In genomic region chr2:227106845-227107759, GRCh38 we compare ENCODE assay signal across 8 cellular contexts. TPM values are rescaled to one million over a fixed set of nuclear protein-coding genes. Genes with fewer than 3 reads are reported as not detected.
DNase-seq lines count a peak whose midpoint lies in the region; ATAC-seq and TF ChIP-seq lines count a peak whose summit lies in the region.

No MANE protein-coding gene starts in this region.

- DNase-seq in stimulated activated CD4-positive, alpha-beta T cell treated with anti-CD3 and anti-CD28 coated beads, Interleukin-12 subunit alpha, Interleukin-12 subunit beta, amount 100 ng/mL, for 4 hours, result peak; percentile 11
- no peak for DNase-seq in stimulated activated CD4-positive, alpha-beta T cell treated with anti-CD3 and anti-CD28 coated beads, Interleukin-4, amount 100 ng/mL, for 4 hours
- DNase-seq in NCI-H345 treated with DMSO at 0.1 percent for 48 hours (lab: John Stamatoyannopoulos, UW; ENCODE audit: unreplicated experiment), result peak; percentile 14
- peak; percentile 15 to 16 for DNase-seq in activated CD4-positive, alpha-beta T cell treated with anti-CD3 and anti-CD28 coated beads, Interleukin-2, amount 50 U/mL, for 4 hours
- DNase-seq in fibroblast of villous mesenchyme (ENCODE audit: low read depth), result peak; percentile 76
- DNase-seq in osteocyte (ENCODE audit: extremely low spot score, unreplicated experiment), result peak; percentile 80
- no peak for DNase-seq in T-helper 2 cell treated with Interferon-gamma antibody and Interleukin-4, amounts not matched to agents 5 μg/mL and 100 μg/mL, for 36 hours (ENCODE audit: low spot score)

- H3K9me3 Mint-ChIP-seq in osteocyte (ENCODE audit: unreplicated experiment), result no peaks in the 10 kb centered on the region
- no peaks in the 10 kb centered on the region for H3K9me3 Mint-ChIP-seq in T-helper 2 cell treated with Interferon-gamma antibody and Interleukin-4, amounts not matched to agents 5 μg/mL and 100 μg/mL, for 36 hours

- ATAC-seq in HG02973 (IDR thresholded peaks at IDR 0.05; ENCODE audit: unreplicated experiment), result peak; percentile 74

- H3K4me1 Mint-ChIP-seq in osteocyte (ENCODE audit: unreplicated experiment), result no peaks in the 10 kb centered on the region
- no peaks in the 10 kb centered on the region for H3K4me1 Mint-ChIP-seq in T-helper 2 cell treated with Interferon-gamma antibody and Interleukin-4, amounts not matched to agents 5 μg/mL and 100 μg/mL, for 36 hours (ENCODE audit: low read depth)

- H3K4me3 Mint-ChIP-seq in osteocyte (ENCODE audit: unreplicated experiment), result no peak overlapping the region
- H3K4me3 Mint-ChIP-seq in T-helper 2 cell treated with Interferon-gamma antibody and Interleukin-4, amounts not matched to agents 5 μg/mL and 100 μg/mL, for 36 hours, result no peak overlapping the region

- TF ChIP-seq CTCF in fibroblast of villous mesenchyme (IDR thresholded peaks at IDR 0.05; ENCODE audit: insufficient read depth, low read depth, low read length) (peak; percentile 90), osteocyte (IDR thresholded peaks at IDR 0.05) (peak; percentile 86)

- no peaks in the 10 kb centered on the region for H3K36me3 Mint-ChIP-seq in osteocyte (ENCODE audit: unreplicated experiment)
- no peaks in the 10 kb centered on the region for H3K36me3 Mint-ChIP-seq in T-helper 2 cell treated with Interferon-gamma antibody and Interleukin-4, amounts not matched to agents 5 μg/mL and 100 μg/mL, for 36 hours (ENCODE audit: low read depth)

- H3K27ac Mint-ChIP-seq in osteocyte (ENCODE audit: unreplicated experiment), result no peak overlapping the region
- H3K27ac Mint-ChIP-seq in T-helper 2 cell treated with Interferon-gamma antibody and Interleukin-4, amounts not matched to agents 5 μg/mL and 100 μg/mL, for 36 hours, result no peak overlapping the region

- H3K4me3 ChIP-seq in fibroblast of villous mesenchyme (ENCODE audit: low read depth, low read length), result no peak overlapping the region

- H3K27me3 Mint-ChIP-seq in osteocyte (ENCODE audit: unreplicated experiment), result no peaks in the 10 kb centered on the region
- no peaks in the 10 kb centered on the region for H3K27me3 Mint-ChIP-seq in T-helper 2 cell treated with Interferon-gamma antibody and Interleukin-4, amounts not matched to agents 5 μg/mL and 100 μg/mL, for 36 hours (ENCODE audit: low read depth)

RNA-seq across cellular contexts. Expression of gene COL4A4, which starts 56.9 kb away (rescaled TPM):
- total RNA-seq in fibroblast of villous mesenchyme, result under 0.01 and 0.43 TPM in 2 replicates
- total RNA-seq in osteocyte, result 1.3 and 2.0 TPM in 2 replicates

RNA-seq across cellular contexts. Expression of gene COL4A3, which starts 57.3 kb away (rescaled TPM):
- total RNA-seq in fibroblast of villous mesenchyme (under 0.01 TPM in 2 replicates), osteocyte (0.32 and 0.57 TPM in 2 replicates)

Comparison
In these comparisons a context has a peak if more than half of its experiments do, and no peak if none do; other contexts are left out.
1. DNase-seq: peak in stimulated activated CD4-positive, alpha-beta T cell treated with anti-CD3 and anti-CD28 coated beads, Interleukin-12 subunit alpha, Interleukin-12 subunit beta, amount 100 ng/mL, for 4 hours (single experiment), NCI-H345 treated with DMSO at 0.1 percent for 48 hours (single experiment), activated CD4-positive, alpha-beta T cell treated with anti-CD3 and anti-CD28 coated beads, Interleukin-2, amount 50 U/mL, for 4 hours (2 of 2), fibroblast of villous mesenchyme (single experiment) and osteocyte (single experiment); none in stimulated activated CD4-positive, alpha-beta T cell treated with anti-CD3 and anti-CD28 coated beads, Interleukin-4, amount 100 ng/mL, for 4 hours (0 of 2) and T-helper 2 cell treated with Interferon-gamma antibody and Interleukin-4, amounts not matched to agents 5 μg/mL and 100 μg/mL, for 36 hours (single experiment).